ENCODE assay signal across 12 cellular contexts in genomic region chr15:64950888-64951287, GRCh38. TPM values are rescaled to one million over a fixed set of nuclear protein-coding genes. Genes with fewer than 3 reads are reported as not detected.
DNase-seq lines count a peak whose midpoint lies in the region; ATAC-seq and TF ChIP-seq lines count a peak whose summit lies in the region.
"Had no signal": no experiment of that assay in that cellular context is flagged by ENCODE, and none has a peak within 500 bp of the region (broad histone marks: within the 10 kb centered on the region; RNA-seq: fewer than 3 reads in every experiment).

No MANE protein-coding gene starts in this region.

- no peaks in the 10 kb centered on the region for H3K27me3 ChIP-seq in SU-DHL-6 (ENCODE audit: low read length)
- H3K27me3 ChIP-seq: left lung had no signal

- DNase-seq in NCI-H82 (lab: John Stamatoyannopoulos, UW) (peak; percentile 25), NCI-H82 treated with DMSO at 0.1 percent for 48 hours (lab: John Stamatoyannopoulos, UW; ENCODE audit: unreplicated experiment) (no peak), KBM-7 (peak; percentile 41), mesenteric fat pad (ENCODE audit: low spot score) (peak; percentile 37)
- DNase-seq: HCEC 1CT; left lung; NCI-H1694 treated with DMSO at 0.1 percent for 48 hours; stimulated activated CD4-positive, alpha-beta T cell treated with anti-CD3 and anti-CD28 coated beads, Interleukin-15, amount 100 ng/mL, for 24 hours had no signal

- no peak overlapping the region for H3K4me3 ChIP-seq in SU-DHL-6 (ENCODE audit: insufficient read depth, low read length, poor library complexity, severe bottlenecking)
- H3K4me3 ChIP-seq: left lung had no signal

- no peaks in the 10 kb centered on the region for H3K79me2 ChIP-seq in SU-DHL-6 (ENCODE audit: insufficient read depth, low read length)

- in situ Hi-C loops in KBM-7 (cut with MboI; ENCODE audit: low pct_unique_long_range_greater_than_20kb, low sequenced_read_pairs) = no loop called here

- no peaks in the 10 kb centered on the region for H4K20me1 ChIP-seq in SU-DHL-6 (ENCODE audit: low read depth, low read length)

- H3F3A ChIP-seq in SU-DHL-6 (ENCODE audit: insufficient read depth) = peaks cover 34% of the 10 kb centered on the region

- no peak overlapping the region for H3K9ac ChIP-seq in SU-DHL-6 (ENCODE audit: low read length)

- peak overlapping the region; percentile 62 for H3K27ac ChIP-seq in SU-DHL-6 (ENCODE audit: low read depth, low read length)

- no peak for ATAC-seq in HG02970 (IDR thresholded peaks at IDR 0.05; ENCODE audit: low FRiP score, unreplicated experiment)
- no peak for ATAC-seq in HG02981 (IDR thresholded peaks at IDR 0.05; ENCODE audit: unreplicated experiment)
- ATAC-seq in GM18870 (IDR thresholded peaks at IDR 0.05; ENCODE audit: unreplicated experiment) = no peak
- ATAC-seq: left lung had no signal

- no peaks in the 10 kb centered on the region for H3K9me2 ChIP-seq in SU-DHL-6 (replicated peaks; ENCODE audit: insufficient read depth, low read length)

- H2AFZ ChIP-seq in SU-DHL-6 (ENCODE audit: low read depth, low read length, severe bottlenecking) = no peak overlapping the region

- H3K36me3 ChIP-seq in SU-DHL-6 (ENCODE audit: low read length) = peaks cover 4% of the 10 kb centered on the region; the same call in 1 of the 2 replicates

- no peaks in the 10 kb centered on the region for H3K9me3 ChIP-seq in SU-DHL-6 (ENCODE audit: insufficient read depth, low read length)

- H3K4me2 ChIP-seq in SU-DHL-6 (ENCODE audit: low read depth, low read length, poor library complexity, severe bottlenecking) = no peak overlapping the region

- no peak for TF ChIP-seq CTCF in SU-DHL-6 (IDR thresholded peaks at IDR 0.05; ENCODE audit: insufficient read depth, low read length, poor library complexity, severe bottlenecking)

RNA-seq across cellular contexts. Expression of gene SPG21, which starts 38.8 kb away (rescaled TPM):
- 93.7 TPM for total RNA-seq in mesenteric fat pad

RNA-seq across cellular contexts. Expression of gene ANKDD1A, which starts 39.2 kb away (rescaled TPM):
- total RNA-seq in mesenteric fat pad = 19.3 TPM
